In the genomic region with DNA sequence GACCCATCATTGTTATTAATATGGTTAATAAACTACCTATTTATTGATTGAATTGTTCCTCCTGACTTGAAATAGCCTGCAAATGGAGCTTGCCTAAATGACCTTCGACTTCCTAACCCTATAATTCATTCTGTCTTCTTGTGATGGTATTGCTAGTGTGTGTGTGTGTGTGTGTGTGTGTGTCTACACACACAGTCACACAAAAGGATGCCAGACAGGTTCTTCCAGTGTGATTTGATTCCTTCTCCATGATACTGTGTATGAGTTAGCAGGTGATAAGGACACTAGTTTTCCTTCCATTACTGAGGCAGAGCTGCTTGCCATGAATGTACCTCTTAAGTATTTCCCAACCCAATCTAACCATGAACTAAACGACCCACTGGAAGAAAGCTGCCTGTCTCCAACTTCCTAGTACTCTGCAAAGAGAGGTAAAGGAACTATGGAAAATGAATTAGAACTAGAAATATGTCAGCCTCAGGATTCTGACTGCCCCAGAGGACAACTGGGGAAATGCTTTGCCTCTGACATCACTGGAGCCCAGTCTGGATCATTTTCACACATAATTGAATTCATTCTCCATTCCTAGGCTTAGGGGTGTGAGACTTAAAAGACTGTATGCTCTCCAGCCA, we compare ENCODE assay signal across 8 cellular contexts. TPM values are rescaled to one million over a fixed set of nuclear protein-coding genes. Genes with fewer than 3 reads are reported as not detected.
DNase-seq lines count a peak whose midpoint lies in the region; ATAC-seq and TF ChIP-seq lines count a peak whose summit lies in the region.

No MANE protein-coding gene starts in this region.

- no peaks in the 10 kb centered on the region for H3K9me3 Mint-ChIP-seq in stimulated activated naive CD8-positive, alpha-beta T cell treated with anti-CD3 and anti-CD28 coated beads, Interleukin-15, Interleukin-2, amounts not matched to agents 100 ng/mL and 50 ng/mL, for 24 hours

- no peaks in the 10 kb centered on the region for H3K9me3 ChIP-seq in left lung

- ATAC-seq in stimulated activated naive CD8-positive, alpha-beta T cell treated with anti-CD3 and anti-CD28 coated beads, Interleukin-15, Interleukin-2, amounts not matched to agents 100 U/mL and 50 U/mL, for 24 hours: no peak
- ATAC-seq in left lung (peak; percentile 45), GM21528 (IDR thresholded peaks at IDR 0.05; ENCODE audit: low FRiP score, unreplicated experiment) (no peak), HG02678 (IDR thresholded peaks at IDR 0.05; ENCODE audit: unreplicated experiment) (no peak), HG02938 (IDR thresholded peaks at IDR 0.05; ENCODE audit: unreplicated experiment) (no peak)

- no peak for DNase-seq in stimulated activated naive CD8-positive, alpha-beta T cell treated with anti-CD3 and anti-CD28 coated beads, Interleukin-15, Interleukin-2, amounts not matched to agents 100 U/mL and 50 U/mL, for 24 hours
- DNase-seq in astrocyte of the cerebellum (ENCODE audit: low read depth) (peak; percentile 93), left lung (no peak), posterior vena cava (ENCODE audit: low spot score) (no peak)

- H3K4me3 ChIP-seq in astrocyte of the cerebellum (ENCODE audit: low read depth, low read length) (peak overlapping the region; percentile 30), left lung (no peak overlapping the region)

- in situ Hi-C loops in astrocyte of the cerebellum (cut with HindIII; ENCODE audit: low sequenced_read_pairs): no loop called here

- peak overlapping the region; percentile 90 for H3K27ac Mint-ChIP-seq in stimulated activated naive CD8-positive, alpha-beta T cell treated with anti-CD3 and anti-CD28 coated beads, Interleukin-15, Interleukin-2, amounts not matched to agents 100 ng/mL and 50 ng/mL, for 24 hours

- peaks cover 0 to 34% of the 10 kb centered on the region in 2 donors for H3K36me3 ChIP-seq in left lung

- H3K4me1 ChIP-seq in left lung: peaks cover 9 to 38% of the 10 kb centered on the region in 2 donors

- intact Hi-C loops in left lung (cut with DNase I): no loop called here
- intact Hi-C loops in posterior vena cava (cut with DNase I): no loop called here

- no peaks in the 10 kb centered on the region for H3K27me3 ChIP-seq in left lung

- TF ChIP-seq CTCF in astrocyte of the cerebellum (IDR thresholded peaks at IDR 0.05; ENCODE audit: low read depth, low read length, missing control alignments) (peak; percentile 57), left lung (IDR thresholded peaks at IDR 0.05) (no peak)

- H3K27ac ChIP-seq in left lung: peak overlapping the region; percentile 53 to 68

- peaks cover 45% of the 10 kb centered on the region for H3K36me3 Mint-ChIP-seq in stimulated activated naive CD8-positive, alpha-beta T cell treated with anti-CD3 and anti-CD28 coated beads, Interleukin-15, Interleukin-2, amounts not matched to agents 100 ng/mL and 50 ng/mL, for 24 hours (ENCODE audit: low read depth)

- H3K4me3 Mint-ChIP-seq in stimulated activated naive CD8-positive, alpha-beta T cell treated with anti-CD3 and anti-CD28 coated beads, Interleukin-15, Interleukin-2, amounts not matched to agents 100 ng/mL and 50 ng/mL, for 24 hours: peak overlapping the region; percentile 78

- H3K27me3 Mint-ChIP-seq in stimulated activated naive CD8-positive, alpha-beta T cell treated with anti-CD3 and anti-CD28 coated beads, Interleukin-15, Interleukin-2, amounts not matched to agents 100 ng/mL and 50 ng/mL, for 24 hours: no peaks in the 10 kb centered on the region

- H3K4me1 Mint-ChIP-seq in stimulated activated naive CD8-positive, alpha-beta T cell treated with anti-CD3 and anti-CD28 coated beads, Interleukin-15, Interleukin-2, amounts not matched to agents 100 ng/mL and 50 ng/mL, for 24 hours (ENCODE audit: low read depth): peaks cover 72% of the 10 kb centered on the region

RNA-seq across cellular contexts. Expression of a gene that starts 3.5 kb away (rescaled TPM):
- total RNA-seq in left lung (10 to 100 TPM; 12.8 to 24.1 TPM), posterior vena cava (1 to 10 TPM; 1.4 to 2.5 TPM)

RNA-seq across cellular contexts. Expression of a gene that starts 24.8 kb away (rescaled TPM):
- total RNA-seq in left lung (10 to 100 TPM; 54.7 to 62.6 TPM), posterior vena cava (10 to 100 TPM; 47.5 to 54.5 TPM)
